8 cellular contexts compared by ENCODE assay signal in genomic region chr12:46368138-46368537, GRCh38. TPM values are rescaled to one million over a fixed set of nuclear protein-coding genes. Genes with fewer than 3 reads are reported as not detected.
DNase-seq lines count a peak whose midpoint lies in the region; ATAC-seq and TF ChIP-seq lines count a peak whose summit lies in the region.

No MANE protein-coding gene starts in this region.

- no peak overlapping the region for H2AFZ ChIP-seq in OCI-LY3 (ENCODE audit: low read depth, low read length)
- no peak overlapping the region for H2AFZ ChIP-seq in neural cell (ENCODE audit: low read depth, low read length)

- H4K20me1 ChIP-seq in OCI-LY3 (ENCODE audit: insufficient read depth, low read length) (peaks cover 79% of the 10 kb centered on the region), neural cell (ENCODE audit: insufficient read depth) (peaks cover 11% of the 10 kb centered on the region)

- TF ChIP-seq CTCF in OCI-LY3 (IDR thresholded peaks at IDR 0.05; ENCODE audit: low read depth, low read length) (no peak), neural cell (IDR thresholded peaks at IDR 0.05; ENCODE audit: poor library complexity, severe bottlenecking) (no peak)

- TF ChIP-seq EP300 in neural cell (conservative IDR thresholded peaks at IDR 0.05; ENCODE audit: poor library complexity, severe bottlenecking) = no peak

- DNase-seq in Ammon's horn (ENCODE audit: low spot score) (peak; percentile 85), NCI-H2107 (lab: John Stamatoyannopoulos, UW) (no peak), DMS153 (lab: John Stamatoyannopoulos, UW) (no peak), cortex of kidney (lab: John Stamatoyannopoulos, UW) (no peak)

- H3K27me3 ChIP-seq in OCI-LY3 (ENCODE audit: low read depth, low read length) (no peaks in the 10 kb centered on the region), endocrine pancreas (ENCODE audit: control insufficient read depth, insufficient read depth, low read length) (no peaks in the 10 kb centered on the region), neural cell (ENCODE audit: insufficient read depth, low read depth, low read length) (no peaks in the 10 kb centered on the region)

- peaks cover 76% of the 10 kb centered on the region for H3K79me2 ChIP-seq in OCI-LY3 (ENCODE audit: low read length)
- peaks cover 69% of the 10 kb centered on the region for H3K79me2 ChIP-seq in neural cell (replicated peaks; ENCODE audit: insufficient read depth, low read length)

- H3K4me1 ChIP-seq in OCI-LY3 (ENCODE audit: low read length) = peaks cover 73% of the 10 kb centered on the region
- peaks cover 14% of the 10 kb centered on the region for H3K4me1 ChIP-seq in endocrine pancreas (ENCODE audit: control insufficient read depth, insufficient read depth, low read length)

- no peaks in the 10 kb centered on the region for H3K9me3 ChIP-seq in OCI-LY3 (ENCODE audit: insufficient read depth, low read length)
- H3K9me3 ChIP-seq in endocrine pancreas (ENCODE audit: control insufficient read depth, low read length) = no peaks in the 10 kb centered on the region
- H3K9me3 ChIP-seq in neural cell (ENCODE audit: low read length) = no peaks in the 10 kb centered on the region

- H3K9ac ChIP-seq in OCI-LY3 (ENCODE audit: low read length) (no peak overlapping the region), endocrine pancreas (ENCODE audit: control insufficient read depth, insufficient read depth, low read length) (no peak overlapping the region), neural cell (ENCODE audit: low read length) (no peak overlapping the region)

- H3K36me3 ChIP-seq in OCI-LY3 (replicated peaks; ENCODE audit: low read depth, low read length) = peaks cover 85% of the 10 kb centered on the region
- H3K36me3 ChIP-seq in endocrine pancreas (ENCODE audit: control insufficient read depth, insufficient read depth, low read length) = peaks cover 2% of the 10 kb centered on the region
- H3K36me3 ChIP-seq in neural cell (ENCODE audit: insufficient read depth, low read length) = peaks cover 35% of the 10 kb centered on the region

- H3K27ac ChIP-seq in OCI-LY3 (ENCODE audit: low read length) = no peak overlapping the region
- H3K27ac ChIP-seq in neural cell (ENCODE audit: low read length) = no peak overlapping the region

- no peaks in the 10 kb centered on the region for H3F3A ChIP-seq in neural cell (ENCODE audit: insufficient read depth, low read length, poor library complexity, severe bottlenecking)

- no peak for ATAC-seq in GM21381 (IDR thresholded peaks at IDR 0.05; ENCODE audit: unreplicated experiment)

- H3K4me2 ChIP-seq in OCI-LY3 (ENCODE audit: low read length) (0 out of 2 replicates have a peak overlapping the region, but pooled peaks have one; percentile 1), neural cell (ENCODE audit: low read length) (peak overlapping the region; percentile 89)

- no peak for TF ChIP-seq RAD21 in neural cell (conservative IDR thresholded peaks at IDR 0.05)

- no peaks in the 10 kb centered on the region for H3K9me2 ChIP-seq in neural cell (ENCODE audit: insufficient read depth, low read length)

- H3K4me3 ChIP-seq in OCI-LY3 (ENCODE audit: low read length) (no peak overlapping the region), endocrine pancreas (ENCODE audit: control insufficient read depth, insufficient read depth, low read length) (peak overlapping the region; percentile 8), neural cell (ENCODE audit: low read length) (peak overlapping the region; percentile 90)

TF ChIP-seq in neural cell, 6 proteins besides CTCF, POLR2A, EP300 and RAD21:
- TF ChIP-seq TAF1 (IDR thresholded peaks at IDR 0.05; ENCODE audit: low read depth) (no peak), POLR2AphosphoS5 (IDR thresholded peaks at IDR 0.05) (no peak), REST (IDR thresholded peaks at IDR 0.05; ENCODE audit: borderline replicate concordance) (no peak), EZH2 (IDR thresholded peaks at IDR 0.05; ENCODE audit: borderline replicate concordance, insufficient read depth, low read length, poor library complexity, severe bottlenecking) (no peak), SMC3 (conservative IDR thresholded peaks at IDR 0.05; ENCODE audit: poor library complexity) (no peak), MXI1 (conservative IDR thresholded peaks at IDR 0.05; ENCODE audit: poor library complexity, severe bottlenecking) (no peak)
TF ChIP-seq in neural cell: peak in this region for 0.

RNA-seq across cellular contexts. Expression of gene SLC38A2, which starts 4.4 kb away (rescaled TPM):
- polyA plus RNA-seq in neural cell = 143 and 148 TPM in 2 replicates
- polyA minus RNA-seq in neural cell = 306 and 345 TPM in 2 replicates
